8 cellular contexts compared by ENCODE assay signal in genomic region chr1:203650012-203650836, GRCh38. TPM values are rescaled to one million over a fixed set of nuclear protein-coding genes. Genes with fewer than 3 reads are reported as not detected.
DNase-seq lines count a peak whose midpoint lies in the region; ATAC-seq and TF ChIP-seq lines count a peak whose summit lies in the region.

No MANE protein-coding gene starts in this region.

- no peaks in the 10 kb centered on the region for H3K9me3 Mint-ChIP-seq in activated CD4-positive, alpha-beta T cell treated with anti-CD3 and anti-CD28 coated beads for 36 hours (ENCODE audit: low read depth)
- H3K9me3 Mint-ChIP-seq in stimulated activated memory B cell treated with anti-CD40 and anti-IgM and Interleukin-4, amounts not matched to agents 10 μg/mL and 1 μg/mL and 100 μg/mL, for 72 hours, result no peaks in the 10 kb centered on the region

- TF ChIP-seq EP300 in Ishikawa (IDR thresholded peaks at IDR 0.05; ENCODE audit: borderline replicate concordance), result 0 out of 2 replicates have a peak, but pooled peaks have one; percentile 13

- no peak for TF ChIP-seq RAD21 in Ishikawa (IDR thresholded peaks at IDR 0.05; ENCODE audit: low read depth)

- H2BK5ac ChIP-seq in mesenchymal stem cell (ENCODE audit: low read depth, low read length, poor library complexity, severe bottlenecking), result peak overlapping the region; percentile 35

- DNase-seq in CD1c-positive myeloid dendritic cell (ENCODE audit: extremely low spot score) (peak; percentile 54), choroid plexus epithelial cell (ENCODE audit: low read depth) (peak; percentile 64), mesenchymal stem cell (peak; percentile 65), NCI-H1048 (lab: John Stamatoyannopoulos, UW) (no peak)
- DNase-seq in activated CD4-positive, alpha-beta T cell treated with anti-CD3 and anti-CD28 coated beads for 36 hours, result peak; percentile 81

- H3K4me3 ChIP-seq in choroid plexus epithelial cell (ENCODE audit: low read depth, low read length) (peak overlapping the region; percentile 32), mesenchymal stem cell (ENCODE audit: insufficient read depth in 1 of 2, low read depth in 1 of 2, low read length in 2 of 2) (peak overlapping the region in 1 of 2 experiments; percentile 59)

- H4K91ac ChIP-seq in mesenchymal stem cell (ENCODE audit: low read length), result no peak overlapping the region

- H3K4me1 Mint-ChIP-seq in activated CD4-positive, alpha-beta T cell treated with anti-CD3 and anti-CD28 coated beads for 36 hours, result peaks cover 74% of the 10 kb centered on the region
- peaks cover 53% of the 10 kb centered on the region for H3K4me1 Mint-ChIP-seq in stimulated activated memory B cell treated with anti-CD40 and anti-IgM and Interleukin-4, amounts not matched to agents 10 μg/mL and 1 μg/mL and 100 μg/mL, for 72 hours

- peak overlapping the region; percentile 63 for H3K4me2 ChIP-seq in mesenchymal stem cell (ENCODE audit: low read length, poor library complexity, severe bottlenecking)

- CTCF ChIA-PET in activated CD4-positive, alpha-beta T cell treated with anti-CD3 and anti-CD28 coated beads for 36 hours (lab: Charles Lee), result interaction anchor here (0.7 to 7.9 kb wide), 11 partner anchors 10 to 210 kb away, joined by 3 to 54 read pairs (median 4); partner anchors contain the start of gene ATP2B4

- H3K4me1 ChIP-seq in mesenchymal stem cell (ENCODE audit: control insufficient read depth, insufficient read depth, low read depth, low read length), result peaks cover 13% of the 10 kb centered on the region

- no peaks in the 10 kb centered on the region for H3K27me3 ChIP-seq in mesenchymal stem cell (ENCODE audit: control insufficient read depth in 1 of 2, insufficient read depth in 1 of 2, low read length in 2 of 2)

- WGBS in mesenchymal stem cell, result 19% methylated on average over 27 of the region's 42 CpGs

- peak; percentile 55 for ATAC-seq in GM21360 (IDR thresholded peaks at IDR 0.05; ENCODE audit: unreplicated experiment)
- peak; percentile 43 for ATAC-seq in activated CD4-positive, alpha-beta T cell treated with anti-CD3 and anti-CD28 coated beads for 36 hours
- ATAC-seq in stimulated activated memory B cell treated with anti-CD40 and anti-IgM and Interleukin-4, amounts not matched to agents 10 μg/mL and 1 μg/mL and 100 μg/mL, for 72 hours, result peak; percentile 91

- peaks cover 16% of the 10 kb centered on the region for H3K79me1 ChIP-seq in mesenchymal stem cell (replicated peaks; ENCODE audit: low read length, poor library complexity, severe bottlenecking)

- H3K9me3 ChIP-seq in mesenchymal stem cell (ENCODE audit: control insufficient read depth, low read length), result no peaks in the 10 kb centered on the region

- peak overlapping the region; percentile 81 for H3K9ac ChIP-seq in mesenchymal stem cell (ENCODE audit: low read length)

- H3K27me3 Mint-ChIP-seq in activated CD4-positive, alpha-beta T cell treated with anti-CD3 and anti-CD28 coated beads for 36 hours, result no peaks in the 10 kb centered on the region
- no peaks in the 10 kb centered on the region for H3K27me3 Mint-ChIP-seq in stimulated activated memory B cell treated with anti-CD40 and anti-IgM and Interleukin-4, amounts not matched to agents 10 μg/mL and 1 μg/mL and 100 μg/mL, for 72 hours

- H3K4me3 Mint-ChIP-seq in activated CD4-positive, alpha-beta T cell treated with anti-CD3 and anti-CD28 coated beads for 36 hours, result peak overlapping the region; percentile 59
- peak overlapping the region; percentile 76 for H3K4me3 Mint-ChIP-seq in stimulated activated memory B cell treated with anti-CD40 and anti-IgM and Interleukin-4, amounts not matched to agents 10 μg/mL and 1 μg/mL and 100 μg/mL, for 72 hours

- H3K23ac ChIP-seq in mesenchymal stem cell (ENCODE audit: low read length in 2 of 2), result no peak overlapping the region

- H2BK12ac ChIP-seq in mesenchymal stem cell (ENCODE audit: low read length in 2 of 2), result peak overlapping the region in 1 of 2 experiments; percentile 37

- peak overlapping the region in 1 of 2 experiments; percentile 51 for H3K4ac ChIP-seq in mesenchymal stem cell (ENCODE audit: low read depth in 1 of 2, low read length in 2 of 2)

- intact Hi-C loops in activated CD4-positive, alpha-beta T cell treated with anti-CD3 and anti-CD28 coated beads for 36 hours (cut with DNase I, micrococcal nuclease), result no loop called here

- no peak for TF ChIP-seq CTCF in choroid plexus epithelial cell (conservative IDR thresholded peaks at IDR 0.05; ENCODE audit: low read depth, low read length)

- peak overlapping the region in 1 of 2 experiments; percentile 28 for H3K14ac ChIP-seq in mesenchymal stem cell (ENCODE audit: low read length in 2 of 2)

- peak overlapping the region; percentile 75 for H4K8ac ChIP-seq in mesenchymal stem cell (ENCODE audit: low read length)

- POLR2A ChIA-PET in activated CD4-positive, alpha-beta T cell treated with anti-CD3 and anti-CD28 coated beads for 36 hours (lab: Charles Lee), result interaction anchor here (0.6 to 2.2 kb wide), 6 partner anchors 12 to 33 kb away, joined by 3 to 17 read pairs (median 4); partner anchors contain the start of gene ATP2B4

- peak overlapping the region; percentile 18 for H2BK15ac ChIP-seq in mesenchymal stem cell (ENCODE audit: low read depth, poor library complexity, severe bottlenecking)

- peaks cover 1% of the 10 kb centered on the region for H3K36me3 Mint-ChIP-seq in activated CD4-positive, alpha-beta T cell treated with anti-CD3 and anti-CD28 coated beads for 36 hours (ENCODE audit: low read depth)
- H3K36me3 Mint-ChIP-seq in stimulated activated memory B cell treated with anti-CD40 and anti-IgM and Interleukin-4, amounts not matched to agents 10 μg/mL and 1 μg/mL and 100 μg/mL, for 72 hours, result no peaks in the 10 kb centered on the region

- H2AK5ac ChIP-seq in mesenchymal stem cell (ENCODE audit: low read length, severe bottlenecking), result no peak overlapping the region

- H2BK120ac ChIP-seq in mesenchymal stem cell (ENCODE audit: low read depth, low read length), result no peak overlapping the region

- H3K27ac ChIP-seq in mesenchymal stem cell (ENCODE audit: low read length, poor library complexity, severe bottlenecking), result peak overlapping the region; percentile 83

- H3K36me3 ChIP-seq in mesenchymal stem cell (ENCODE audit: control insufficient read depth in 1 of 2, insufficient read depth in 2 of 2, low read depth in 1 of 2, low read length in 2 of 2), result peaks cover 0 to 18% of the 10 kb centered on the region in 2 experiments

- H3K27ac Mint-ChIP-seq in activated CD4-positive, alpha-beta T cell treated with anti-CD3 and anti-CD28 coated beads for 36 hours, result peak overlapping the region; percentile 89
- H3K27ac Mint-ChIP-seq in stimulated activated memory B cell treated with anti-CD40 and anti-IgM and Interleukin-4, amounts not matched to agents 10 μg/mL and 1 μg/mL and 100 μg/mL, for 72 hours, result peak overlapping the region; percentile 85

- peak overlapping the region; percentile 11 to 73 for H3K18ac ChIP-seq in mesenchymal stem cell (ENCODE audit: low read depth in 1 of 2, low read length in 2 of 2)

- no peak overlapping the region for H2AFZ ChIP-seq in mesenchymal stem cell (ENCODE audit: low read depth, low read length)

TF ChIP-seq in Ishikawa, 13 proteins besides CTCF, POLR2A, EP300 and RAD21 (continues in another document):
- TF ChIP-seq YY1 (IDR thresholded peaks at IDR 0.05; ENCODE audit: low read depth) (0 out of 2 replicates have a peak, but pooled peaks have one; percentile 15), MAX (IDR thresholded peaks at IDR 0.05) (peak; percentile 74; the same call in 1 of the 2 replicates), TEAD4 (IDR thresholded peaks at IDR 0.05) (no peak), TAF1 (IDR thresholded peaks at IDR 0.05; ENCODE audit: low read depth) (no peak), CEBPB (IDR thresholded peaks at IDR 0.05) (no peak), EGR1 (IDR thresholded peaks at IDR 0.05) (no peak), USF1 (IDR thresholded peaks at IDR 0.05) (no peak), REST (IDR thresholded peaks at IDR 0.05; ENCODE audit: low read depth) (no peak), FOXM1 (IDR thresholded peaks at IDR 0.05; ENCODE audit: borderline replicate concordance, low read depth) (no peak), CREB1 (IDR thresholded peaks at IDR 0.05; ENCODE audit: low read depth) (no peak)

RNA-seq across cellular contexts. Expression of gene ATP2B4, which starts 23.6 kb away (rescaled TPM):
- 10 to 100 TPM; 36.2 to 38.8 TPM for total RNA-seq in activated CD4-positive, alpha-beta T cell treated with anti-CD3 and anti-CD28 coated beads for 36 hours
- polyA plus RNA-seq in mesenchymal stem cell (2013, experiment 1 of 2), result 58.0 TPM
- 58.7 TPM for polyA plus RNA-seq in mesenchymal stem cell (2013, experiment 2 of 2)
